ENCODE assay signal across 3 cellular contexts in genomic region chr11:112732031-112732430, GRCh38.
"Had no signal": no experiment of that assay in that cellular context is flagged by ENCODE, and none has a peak within 500 bp of the region (broad histone marks: within the 10 kb centered on the region; RNA-seq: fewer than 3 reads in every experiment).

No MANE protein-coding gene starts in this region.

- H3K4me3 ChIP-seq: GM12878 had no signal

- ATAC-seq: GM12878 had no signal

- DNase-seq: GDM1, GF-D8 had no signal
